In the genomic region with DNA sequence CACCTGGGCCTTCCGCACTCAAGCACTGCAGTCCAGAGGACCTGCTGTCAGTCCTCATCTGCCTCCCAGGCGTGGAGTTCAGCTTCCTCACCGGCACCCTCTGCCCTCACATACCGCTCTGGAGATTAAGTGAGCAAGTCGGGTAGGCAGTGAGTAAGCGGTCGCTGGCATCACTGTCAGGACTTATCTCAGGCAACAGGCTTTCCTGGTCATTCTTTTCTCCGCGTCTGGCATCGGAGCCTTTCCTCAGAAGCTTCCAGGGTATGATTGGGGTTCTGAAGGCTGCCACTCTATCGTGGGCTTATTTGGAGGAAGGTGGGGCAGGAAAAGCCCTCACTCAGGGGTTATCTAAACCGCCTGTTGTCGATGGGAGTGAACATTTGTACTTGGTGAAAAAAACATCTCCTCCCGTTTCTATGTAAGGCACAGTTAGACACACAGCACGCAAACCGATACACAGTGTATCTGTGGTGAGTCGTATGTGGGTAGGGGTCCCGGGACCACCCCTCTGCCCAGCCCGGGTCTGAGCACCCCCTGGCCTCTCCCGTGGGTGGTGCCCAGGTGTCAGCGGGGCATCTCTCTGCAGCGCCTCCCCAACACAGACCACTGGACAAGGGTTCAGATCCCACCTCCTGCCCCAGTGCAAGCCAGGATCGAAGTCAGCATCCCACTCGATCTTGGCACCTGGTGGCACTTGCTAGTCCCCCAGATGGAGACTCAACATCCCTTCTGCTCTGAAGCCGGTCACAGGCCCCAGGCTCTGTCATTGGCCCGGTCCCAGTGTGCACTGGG, we compare ENCODE assay signal across 19 cellular contexts.
A peak's percentile ranks its signal among the peaks of the same experiment; 100 is the strongest.
DNase-seq lines count a peak whose midpoint lies in the region; ATAC-seq, FAIRE-seq and TF ChIP-seq lines count a peak whose summit lies in the region.
"Had no signal": no experiment of that assay in that cellular context is flagged by ENCODE, and none has a peak within 500 bp of the region (broad histone marks: within the 10 kb centered on the region; RNA-seq: fewer than 3 reads in every experiment).

No MANE protein-coding gene starts in this region.

- H3K36me3 ChIP-seq in NT2/D1 (ENCODE audit: insufficient read depth, insufficient read length, low read length) (peaks cover 28% of the 10 kb centered on the region), astrocyte (ENCODE audit: insufficient read depth, low read length) (no peaks in the 10 kb centered on the region)

- H3K4me3 Mint-ChIP-seq in astrocyte (ENCODE audit: unreplicated experiment), result no peak overlapping the region
- H3K4me3 Mint-ChIP-seq in stimulated activated effector memory CD8-positive, alpha-beta T cell treated with anti-CD3 and anti-CD28 coated beads, Interleukin-12 subunit alpha, Interleukin-12 subunit beta, amount 100 ng/mL, for 72 hours, result no peak overlapping the region
- H3K4me3 Mint-ChIP-seq: activated CD8-positive, alpha-beta memory T cell treated with anti-CD3 and anti-CD28 coated beads, Interleukin-2, amount 10 ng/mL, durations not matched to agents 7 days and 5 days; memory B cell; stimulated activated naive CD8-positive, alpha-beta T cell treated with anti-CD3 and anti-CD28 coated beads, Interleukin-15, Interleukin-2, amounts not matched to agents 100 ng/mL and 50 ng/mL, for 24 hours; T-cell had no signal

- 70% methylated on average over 26 of the region's 26 CpGs for WGBS in right cardiac atrium

- H3K9ac ChIP-seq in NT2/D1 (ENCODE audit: insufficient read length, low read depth), result peak overlapping the region; percentile 16
- no peak overlapping the region for H3K9ac ChIP-seq in astrocyte (ENCODE audit: low read length)

- no peak overlapping the region for H3K4me3 ChIP-seq in NT2/D1 (ENCODE audit: insufficient read length, low read depth)
- H3K4me3 ChIP-seq in astrocyte (ENCODE audit: insufficient read depth, low read depth, low read length), result no peak overlapping the region
- H3K4me3 ChIP-seq in right cardiac atrium (ENCODE audit: low read length), result no peak overlapping the region
- H3K4me3 ChIP-seq: psoas muscle had no signal

- no peaks in the 10 kb centered on the region for H3K27me3 Mint-ChIP-seq in astrocyte (ENCODE audit: low read depth, unreplicated experiment)
- H3K27me3 Mint-ChIP-seq: activated CD8-positive, alpha-beta memory T cell treated with anti-CD3 and anti-CD28 coated beads, Interleukin-2, amount 10 ng/mL, durations not matched to agents 7 days and 5 days; memory B cell; stimulated activated naive CD8-positive, alpha-beta T cell treated with anti-CD3 and anti-CD28 coated beads, Interleukin-15, Interleukin-2, amounts not matched to agents 100 ng/mL and 50 ng/mL, for 24 hours; T-cell had no signal

- no peaks in the 10 kb centered on the region for H3K9me3 ChIP-seq in NT2/D1 (ENCODE audit: insufficient read depth, low read length)
- H3K9me3 ChIP-seq in astrocyte (ENCODE audit: insufficient read depth, low read depth, low read length), result no peaks in the 10 kb centered on the region
- no peaks in the 10 kb centered on the region for H3K9me3 ChIP-seq in right cardiac atrium (ENCODE audit: control insufficient read depth, low read length)
- H3K9me3 ChIP-seq: psoas muscle had no signal

- no peak overlapping the region for H3K27ac Mint-ChIP-seq in astrocyte (ENCODE audit: unreplicated experiment)
- H3K27ac Mint-ChIP-seq in stimulated activated effector memory CD8-positive, alpha-beta T cell treated with anti-CD3 and anti-CD28 coated beads, Interleukin-12 subunit alpha, Interleukin-12 subunit beta, amount 100 ng/mL, for 72 hours, result peak overlapping the region; percentile 56
- H3K27ac Mint-ChIP-seq: activated CD8-positive, alpha-beta memory T cell treated with anti-CD3 and anti-CD28 coated beads, Interleukin-2, amount 10 ng/mL, durations not matched to agents 7 days and 5 days; activated T-helper 2 cell treated with anti-CD3 and anti-CD28 coated beads, Interferon-gamma antibody, Interleukin-2, Interleukin-4, amounts not matched to agents 10 μg/mL and 5 μg/mL and 100 μg/mL, durations not matched to agents 14 hours and 24 hours and 36 hours; memory B cell; stimulated activated naive CD8-positive, alpha-beta T cell treated with anti-CD3 and anti-CD28 coated beads, Interleukin-15, Interleukin-2, amounts not matched to agents 100 ng/mL and 50 ng/mL, for 24 hours had no signal

- H3K79me2 ChIP-seq in astrocyte (ENCODE audit: insufficient read depth, low read length), result peaks cover 14% of the 10 kb centered on the region

- DNase-seq in NT2/D1 (ENCODE audit: low read depth, low spot score), result no peak
- DNase-seq in astrocyte (ENCODE audit: low read depth), result peak; percentile 25
- DNase-seq in right cardiac atrium, result peak in 2 of 3 donors; percentile 55 to 64
- no peak for DNase-seq in stimulated activated effector memory CD8-positive, alpha-beta T cell treated with anti-CD3 and anti-CD28 coated beads, Interleukin-12 subunit alpha, Interleukin-12 subunit beta, amount 100 ng/mL, for 72 hours (ENCODE audit: low spot score in 2 of 2)
- no peak for DNase-seq in activated gamma-delta T cell (lab: John Stamatoyannopoulos, UW)
- no peak for DNase-seq in NCI-H187 treated with DMSO at 0.1 percent for 48 hours (lab: John Stamatoyannopoulos, UW)
- DNase-seq in hepatic stellate cell (ENCODE audit: low spot score), result no peak
- DNase-seq: activated CD8-positive, alpha-beta memory T cell treated with anti-CD3 and anti-CD28 coated beads, Interleukin-2, amount 10 ng/mL, durations not matched to agents 7 days and 5 days; central memory CD4-positive, alpha-beta T cell; effector memory CD4-positive, alpha-beta T cell; EL; NCI-H146; NCI-H446; psoas muscle; T-cell had no signal

- FAIRE-seq in astrocyte (lab: Jason Lieb, UNC), result no peak

- ATAC-seq in right cardiac atrium (peak; percentile 80 to 89), HG03432 (IDR thresholded peaks at IDR 0.05; ENCODE audit: unreplicated experiment) (no peak)
- ATAC-seq in stimulated activated effector memory CD8-positive, alpha-beta T cell treated with anti-CD3 and anti-CD28 coated beads, Interleukin-12 subunit alpha, Interleukin-12 subunit beta, amount 100 ng/mL, for 72 hours, result no peak
- ATAC-seq: activated CD8-positive, alpha-beta memory T cell treated with anti-CD3 and anti-CD28 coated beads, Interleukin-2, amount 10 ng/mL, durations not matched to agents 7 days and 5 days; psoas muscle; T-cell had no signal

- intact Hi-C loops in right cardiac atrium (cut with DNase I), result no loop called here

- H2AFZ ChIP-seq in astrocyte (ENCODE audit: low read depth, low read length), result no peak overlapping the region

- no peaks in the 10 kb centered on the region for H3K4me1 Mint-ChIP-seq in astrocyte (ENCODE audit: low read depth, unreplicated experiment)
- peaks cover 12% of the 10 kb centered on the region for H3K4me1 Mint-ChIP-seq in stimulated activated effector memory CD8-positive, alpha-beta T cell treated with anti-CD3 and anti-CD28 coated beads, Interleukin-12 subunit alpha, Interleukin-12 subunit beta, amount 100 ng/mL, for 72 hours
- H3K4me1 Mint-ChIP-seq: memory B cell had no signal

- H3K27me3 ChIP-seq in NT2/D1 (ENCODE audit: insufficient read depth, insufficient read length) (no peaks in the 10 kb centered on the region), astrocyte (ENCODE audit: insufficient read depth, low read length) (no peaks in the 10 kb centered on the region), right cardiac atrium (ENCODE audit: control insufficient read depth, insufficient read depth) (no peaks in the 10 kb centered on the region)

- H4K20me1 ChIP-seq in astrocyte (ENCODE audit: insufficient read depth, low read length), result peaks cover 54% of the 10 kb centered on the region

- no peak overlapping the region for H3K4me2 ChIP-seq in astrocyte (ENCODE audit: low read length)

- H3K27ac ChIP-seq in astrocyte (ENCODE audit: low read depth, low read length), result no peak overlapping the region
- H3K27ac ChIP-seq in right cardiac atrium (ENCODE audit: low read length), result no peak overlapping the region
- H3K27ac ChIP-seq: psoas muscle had no signal

- TF ChIP-seq CTCF in astrocyte (IDR thresholded peaks at IDR 0.05; ENCODE audit: insufficient read depth, low read depth, low read length), result no peak

- H3K9me3 Mint-ChIP-seq in astrocyte (ENCODE audit: unreplicated experiment), result no peaks in the 10 kb centered on the region
- H3K9me3 Mint-ChIP-seq in stimulated activated effector memory CD8-positive, alpha-beta T cell treated with anti-CD3 and anti-CD28 coated beads, Interleukin-12 subunit alpha, Interleukin-12 subunit beta, amount 100 ng/mL, for 72 hours, result no peaks in the 10 kb centered on the region
- H3K9me3 Mint-ChIP-seq: activated T-helper 2 cell treated with anti-CD3 and anti-CD28 coated beads, Interferon-gamma antibody, Interleukin-2, Interleukin-4, amounts not matched to agents 10 μg/mL and 5 μg/mL and 100 μg/mL, durations not matched to agents 14 hours and 24 hours and 36 hours; memory B cell; stimulated activated naive CD8-positive, alpha-beta T cell treated with anti-CD3 and anti-CD28 coated beads, Interleukin-15, Interleukin-2, amounts not matched to agents 100 ng/mL and 50 ng/mL, for 24 hours; T-cell had no signal

- H3K36me3 Mint-ChIP-seq in astrocyte (ENCODE audit: low read depth, unreplicated experiment), result peaks cover 8% of the 10 kb centered on the region
- H3K36me3 Mint-ChIP-seq in stimulated activated effector memory CD8-positive, alpha-beta T cell treated with anti-CD3 and anti-CD28 coated beads, Interleukin-12 subunit alpha, Interleukin-12 subunit beta, amount 100 ng/mL, for 72 hours, result peaks cover 27% of the 10 kb centered on the region

- H3K4me1 ChIP-seq in NT2/D1 (ENCODE audit: insufficient read depth, insufficient read length) (peaks cover 10% of the 10 kb centered on the region), astrocyte (ENCODE audit: insufficient read depth, low read length) (no peaks in the 10 kb centered on the region), right cardiac atrium (ENCODE audit: control insufficient read depth, insufficient read depth, low read length) (no peaks in the 10 kb centered on the region)
- H3K4me1 ChIP-seq: psoas muscle had no signal

Comparison
In these comparisons a context has a peak if more than half of its experiments do, and no peak if none do; other contexts are left out.
1. DNase-seq: peak in astrocyte (single experiment) and right cardiac atrium (2 of 3); none in NT2/D1 (single experiment), stimulated activated effector memory CD8-positive, alpha-beta T cell treated with anti-CD3 and anti-CD28 coated beads, Interleukin-12 subunit alpha, Interleukin-12 subunit beta, amount 100 ng/mL, for 72 hours (0 of 2), activated gamma-delta T cell (single experiment), NCI-H187 treated with DMSO at 0.1 percent for 48 hours (single experiment) and hepatic stellate cell (single experiment).
2. ATAC-seq: peak in right cardiac atrium (2 of 2); none in stimulated activated effector memory CD8-positive, alpha-beta T cell treated with anti-CD3 and anti-CD28 coated beads, Interleukin-12 subunit alpha, Interleukin-12 subunit beta, amount 100 ng/mL, for 72 hours (single experiment) and HG03432 (single experiment).